In genomic region chr4:82586055-82586454, GRCh38 we compare ENCODE assay signal across 18 cellular contexts. TPM values are rescaled to one million over a fixed set of nuclear protein-coding genes. Genes with fewer than 3 reads are reported as not detected.
"Had no signal": no experiment of that assay in that cellular context is flagged by ENCODE, and none has a peak within 500 bp of the region (broad histone marks: within the 10 kb centered on the region; RNA-seq: fewer than 3 reads in every experiment).

No MANE protein-coding gene starts in this region.

- H3K27me3 ChIP-seq: ovary had no signal

- H3K9me3 Mint-ChIP-seq: activated T-cell treated with anti-CD3 and anti-CD28 coated beads, Interleukin-2, amount 50 U/mL, for 4 hours; immature natural killer cell had no signal

- ATAC-seq: activated CD8-positive, alpha-beta memory T cell treated with anti-CD3 and anti-CD28 coated beads, Interleukin-2, amount 10 ng/mL, durations not matched to agents 7 days and 5 days; activated T-cell treated with anti-CD3 and anti-CD28 coated beads, Interleukin-2, amount 50 U/mL, for 4 hours; foreskin keratinocyte had no signal

- H3K4me1 Mint-ChIP-seq: activated CD8-positive, alpha-beta memory T cell treated with anti-CD3 and anti-CD28 coated beads, Interleukin-2, amount 10 ng/mL, durations not matched to agents 7 days and 5 days; immature natural killer cell had no signal

- H3K36me3 ChIP-seq: ovary, thoracic aorta had no signal

- H3K27ac Mint-ChIP-seq: activated CD8-positive, alpha-beta memory T cell treated with anti-CD3 and anti-CD28 coated beads, Interleukin-2, amount 10 ng/mL, durations not matched to agents 7 days and 5 days; immature natural killer cell had no signal

- H3K4me3 Mint-ChIP-seq: activated CD8-positive, alpha-beta memory T cell treated with anti-CD3 and anti-CD28 coated beads, Interleukin-2, amount 10 ng/mL, durations not matched to agents 7 days and 5 days; activated T-cell treated with anti-CD3 and anti-CD28 coated beads, Interleukin-2, amount 50 U/mL, for 4 hours; immature natural killer cell had no signal

- H3K36me3 Mint-ChIP-seq: activated CD8-positive, alpha-beta memory T cell treated with anti-CD3 and anti-CD28 coated beads, Interleukin-2, amount 10 ng/mL, durations not matched to agents 7 days and 5 days; immature natural killer cell had no signal

- DNase-seq: activated CD4-positive, alpha-beta T cell treated with anti-CD3 and anti-CD28 coated beads, Interleukin-2, amount 50 U/mL, for 48 hours; activated CD8-positive, alpha-beta memory T cell treated with anti-CD3 and anti-CD28 coated beads, Interleukin-2, amount 10 ng/mL, durations not matched to agents 7 days and 5 days; activated effector memory CD4-positive, alpha-beta T cell treated with Interleukin-2 at 50 U/mL for 16 hours; activated naive CD4-positive, alpha-beta T cell treated with anti-CD3 and anti-CD28 coated beads, Interleukin-2, amount 50 U/mL, for 16 hours; activated T-cell treated with anti-CD3 and anti-CD28 coated beads, Interleukin-2, amount 50 U/mL, for 4 hours; effector CD4-positive, alpha-beta T cell; foreskin keratinocyte; glutamatergic neuron; immature natural killer cell; midbrain; ovary; stimulated activated CD4-positive, alpha-beta T cell treated with anti-CD3 and anti-CD28 coated beads, Interleukin-12 subunit alpha, Interleukin-12 subunit beta, amount 100 ng/mL, for 4 hours; stimulated activated CD4-positive, alpha-beta T cell treated with anti-CD3 and anti-CD28 coated beads, Interleukin-2, amount 100 ng/mL, for 24 hours had no signal

- H3K4me1 ChIP-seq: foreskin keratinocyte had no signal

- H3K4me3 ChIP-seq: coronary artery, lung, ovary, thoracic aorta had no signal

- H3K27ac ChIP-seq: coronary artery, foreskin keratinocyte, ovary, thoracic aorta, VCaP had no signal

- H3K9me3 ChIP-seq: ovary, thoracic aorta had no signal

RNA-seq across cellular contexts. Expression of gene TMEM150C, which starts 24.3 kb away (rescaled TPM):
- total RNA-seq: activated CD8-positive, alpha-beta memory T cell treated with anti-CD3 and anti-CD28 coated beads, Interleukin-2, amount 10 ng/mL, durations not matched to agents 7 days and 5 days; T-helper 1 cell treated with Interleukin-12 subunit alpha and Interleukin-12 subunit beta and Interleukin-4 antibody, amounts not matched to agents 30 ng/mL and 1 ng/mL, for 36 hours had no signal
